In the genomic region with DNA sequence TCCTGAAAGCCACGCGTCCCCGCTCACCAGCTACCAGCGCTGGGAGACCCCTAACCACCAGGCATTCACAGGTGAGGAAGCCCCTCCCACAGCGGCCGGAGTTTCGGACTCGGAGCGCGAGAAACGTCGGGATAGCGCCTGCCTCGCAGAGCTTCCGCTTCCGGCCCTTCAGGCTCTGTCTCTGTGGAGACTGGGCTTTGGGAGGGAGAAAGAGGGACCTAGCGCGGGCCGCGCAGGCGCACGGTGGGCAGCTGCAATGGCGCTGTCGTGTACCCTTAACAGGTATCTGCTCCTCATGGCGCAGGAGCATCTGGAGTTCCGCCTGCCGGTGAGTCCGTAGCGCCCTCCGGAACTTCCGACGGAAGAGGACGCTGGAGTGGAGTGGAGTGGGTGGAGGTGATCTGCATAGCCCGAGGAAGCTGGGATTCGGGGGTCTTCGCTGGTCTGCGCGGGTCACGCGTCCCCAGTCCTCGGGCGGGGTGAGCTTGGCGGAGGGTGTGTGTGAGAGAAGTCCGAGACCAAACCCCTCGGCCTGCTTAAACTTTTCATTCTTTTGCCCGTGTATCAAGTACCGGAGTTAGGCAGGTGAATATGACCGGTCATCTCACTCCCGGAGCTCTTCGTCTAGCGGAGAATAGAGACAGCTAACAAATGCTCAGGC, we compare ENCODE assay signal across 8 cellular contexts. TPM values are rescaled to one million over a fixed set of nuclear protein-coding genes. Genes with fewer than 3 reads are reported as not detected.
DNase-seq lines count a peak whose midpoint lies in the region; ATAC-seq and TF ChIP-seq lines count a peak whose summit lies in the region.

A gene (plus strand): TSS at position 246 of the 661 bp plus-strand sequence. CDS start 11 bp downstream, at position 257.

- H3K9me3 ChIP-seq in right cardiac atrium (ENCODE audit: control insufficient read depth, low read length) (no peaks in the 10 kb centered on the region), uterus (no peaks in the 10 kb centered on the region)

- in situ Hi-C loops in GM13976 (cut with MboI; ENCODE audit: low sequenced_read_pairs, unreplicated experiment), result no loop called here

- TF ChIP-seq POLR2A in uterus (IDR thresholded peaks at IDR 0.05), result peak; percentile 77 to 78

- H3K36me3 ChIP-seq in uterus, result no peaks in the 10 kb centered on the region

- intact Hi-C loops in right cardiac atrium (cut with DNase I) (no loop called here), uterus (cut with DNase I; ENCODE audit: low total_unique reads) (no loop called here)

- ATAC-seq in HG02798 (IDR thresholded peaks at IDR 0.05; ENCODE audit: poor library complexity, unreplicated experiment) (peak; percentile 98), right cardiac atrium (peak; percentile 99)

- WGBS in right cardiac atrium, result under 1% methylated on average over 51 of the region's 51 CpGs

- H3K27ac ChIP-seq in right cardiac atrium (ENCODE audit: low read length), result peak within 1 kb of the TSS; percentile 75
- peak within 1 kb of the TSS; percentile 80 to 82 for H3K27ac ChIP-seq in uterus

- H3K4me1 ChIP-seq in right cardiac atrium (ENCODE audit: control insufficient read depth, insufficient read depth, low read length), result no peaks in the 10 kb centered on the region
- no peaks in the 10 kb centered on the region for H3K4me1 ChIP-seq in uterus

- no peaks in the 10 kb centered on the region for H3K27me3 ChIP-seq in right cardiac atrium (ENCODE audit: control insufficient read depth, insufficient read depth)
- no peaks in the 10 kb centered on the region for H3K27me3 ChIP-seq in uterus

- DNase-seq in GM13976 (ENCODE audit: low spot score), result peak; percentile 91
- peak; percentile 58 for DNase-seq in NCI-H1417 treated with DMSO at 0.1 percent for 48 hours (lab: John Stamatoyannopoulos, UW)
- DNase-seq in T-helper 1 cell, result peak; percentile 69 to 83 (median 76)
- DNase-seq in amygdala (lab: John Stamatoyannopoulos, UW), result peak; percentile 42 to 90 (median 78)
- peak; percentile 91 to 94 (median 94) for DNase-seq in right cardiac atrium
- peak; percentile 47 for DNase-seq in pulmonary artery endothelial cell (ENCODE audit: low read depth, low spot score)
- DNase-seq in uterus, result peak; percentile 86 to 87

- TF ChIP-seq CTCF in GM13976 (IDR thresholded peaks at IDR 0.05; ENCODE audit: borderline replicate concordance, control extremely low read depth, extremely low read depth, insufficient read depth, missing control alignments) (no peak), uterus (IDR thresholded peaks at IDR 0.05) (peak in 3 of 4 experiments; percentile 8 to 18 (median 11))

- H3K4me3 ChIP-seq in right cardiac atrium (ENCODE audit: low read length) (peak within 1 kb of the TSS; percentile 89), uterus (peak within 1 kb of the TSS; percentile 62 to 69)

RNA-seq across cellular contexts. Expression of the gene that starts here (rescaled TPM):
- total RNA-seq in right cardiac atrium (10 to 100 TPM; 12.0 to 15.6 (median 15.0) TPM), pulmonary artery endothelial cell (12.6 and 16.4 TPM in 2 replicates), uterus (10 to 100 TPM; 21.5 to 69.2 (median 47.8) TPM)
- 12.7 TPM for polyA plus RNA-seq in right cardiac atrium

Comparison
In these comparisons a context has a peak if more than half of its experiments do, and no peak if none do; other contexts are left out.
1. Peak in every context shown above with its lines: DNase-seq, ATAC-seq, H3K4me3 ChIP-seq and H3K27ac ChIP-seq.